9 cellular contexts compared by ENCODE assay signal in genomic region chr10:69464801-69465401, GRCh38. TPM values are rescaled to one million over a fixed set of nuclear protein-coding genes. Genes with fewer than 3 reads are reported as not detected.
A peak's percentile ranks its signal among the peaks of the same experiment; 100 is the strongest.
DNase-seq lines count a peak whose midpoint lies in the region; ATAC-seq and TF ChIP-seq lines count a peak whose summit lies in the region.
"Had no signal": no experiment of that assay in that cellular context is flagged by ENCODE, and none has a peak within 500 bp of the region (broad histone marks: within the 10 kb centered on the region; RNA-seq: fewer than 3 reads in every experiment).

No MANE protein-coding gene starts in this region.

- ATAC-seq in aorta (ENCODE audit: low FRiP score), result peak; percentile 9

- H3K9me3 ChIP-seq in muscle layer of duodenum (ENCODE audit: control insufficient read depth in 1 of 2, low read length in 2 of 2), result no peaks in the 10 kb centered on the region
- H3K9me3 ChIP-seq in aorta (ENCODE audit: control insufficient read depth, low read length), result no peaks in the 10 kb centered on the region
- H3K9me3 ChIP-seq: neutrophil had no signal

- H3K27ac Mint-ChIP-seq in activated naive CD4-positive, alpha-beta T cell treated with anti-CD3 and anti-CD28 coated beads, Interleukin-2, amount 10 ng/mL, durations not matched to agents 7 days and 5 days, result peak overlapping the region; percentile 96
- no peak overlapping the region for H3K27ac Mint-ChIP-seq in activated naive CD4-positive, alpha-beta T cell treated with anti-CD3 and anti-CD28 coated beads for 36 hours
- peak overlapping the region; percentile 64 for H3K27ac Mint-ChIP-seq in endothelial cell (ENCODE audit: unreplicated experiment)

- H3K27me3 ChIP-seq in muscle layer of duodenum (ENCODE audit: low read depth, low read length) (no peaks in the 10 kb centered on the region), aorta (ENCODE audit: control insufficient read depth in 1 of 2, insufficient read depth in 2 of 2, low read length in 1 of 2) (no peaks in the 10 kb centered on the region)
- H3K27me3 ChIP-seq: neutrophil had no signal

- no peak for TF ChIP-seq CTCF in endothelial cell (IDR thresholded peaks at IDR 0.05; ENCODE audit: unreplicated experiment)

- 88 to 95% methylated on average over 2 of the region's 2 CpGs for WGBS in aorta, 2 donors

- intact Hi-C loops in activated naive CD4-positive, alpha-beta T cell treated with anti-CD3 and anti-CD28 coated beads for 36 hours (cut with micrococcal nuclease), result no loop called here
- intact Hi-C loops in aorta (cut with DNase I), result no loop called here

- H3K4me3 Mint-ChIP-seq in activated naive CD4-positive, alpha-beta T cell treated with anti-CD3 and anti-CD28 coated beads, Interleukin-2, amount 10 ng/mL, durations not matched to agents 7 days and 5 days, result peak overlapping the region; percentile 48
- no peak overlapping the region for H3K4me3 Mint-ChIP-seq in activated naive CD4-positive, alpha-beta T cell treated with anti-CD3 and anti-CD28 coated beads for 36 hours
- peak overlapping the region; percentile 51 for H3K4me3 Mint-ChIP-seq in endothelial cell (ENCODE audit: unreplicated experiment)

- peaks cover 8% of the 10 kb centered on the region for H3K27me3 Mint-ChIP-seq in activated naive CD4-positive, alpha-beta T cell treated with anti-CD3 and anti-CD28 coated beads, Interleukin-2, amount 10 ng/mL, durations not matched to agents 7 days and 5 days
- no peaks in the 10 kb centered on the region for H3K27me3 Mint-ChIP-seq in activated naive CD4-positive, alpha-beta T cell treated with anti-CD3 and anti-CD28 coated beads for 36 hours (ENCODE audit: low read depth)
- peaks cover 8% of the 10 kb centered on the region for H3K27me3 Mint-ChIP-seq in endothelial cell (ENCODE audit: unreplicated experiment)

- H3K4me3 ChIP-seq in muscle layer of duodenum (ENCODE audit: low read depth in 1 of 2, low read length in 2 of 2) (no peak overlapping the region), aorta (ENCODE audit: low read length in 2 of 2) (no peak overlapping the region)

- H3K27ac ChIP-seq in muscle layer of duodenum (ENCODE audit: low read length) (peak overlapping the region; percentile 84), aorta (ENCODE audit: low read depth in 1 of 2, low read length in 2 of 2) (no peak overlapping the region)
- H3K27ac ChIP-seq: neutrophil had no signal

- H3K36me3 Mint-ChIP-seq in activated naive CD4-positive, alpha-beta T cell treated with anti-CD3 and anti-CD28 coated beads, Interleukin-2, amount 10 ng/mL, durations not matched to agents 7 days and 5 days, result peaks cover 4% of the 10 kb centered on the region
- no peaks in the 10 kb centered on the region for H3K36me3 Mint-ChIP-seq in activated naive CD4-positive, alpha-beta T cell treated with anti-CD3 and anti-CD28 coated beads for 36 hours (ENCODE audit: low read depth)
- H3K36me3 Mint-ChIP-seq in endothelial cell (ENCODE audit: low read depth, unreplicated experiment), result peaks cover 6% of the 10 kb centered on the region

- no peaks in the 10 kb centered on the region for H3K9me3 Mint-ChIP-seq in activated naive CD4-positive, alpha-beta T cell treated with anti-CD3 and anti-CD28 coated beads, Interleukin-2, amount 10 ng/mL, durations not matched to agents 7 days and 5 days
- no peaks in the 10 kb centered on the region for H3K9me3 Mint-ChIP-seq in activated naive CD4-positive, alpha-beta T cell treated with anti-CD3 and anti-CD28 coated beads for 36 hours
- H3K9me3 Mint-ChIP-seq in endothelial cell (ENCODE audit: unreplicated experiment), result no peaks in the 10 kb centered on the region

- CTCF ChIA-PET in activated naive CD4-positive, alpha-beta T cell treated with anti-CD3 and anti-CD28 coated beads, Interleukin-2, amount 10 ng/mL, durations not matched to agents 7 days and 5 days (lab: Charles Lee), result interaction anchor here (1.2 to 2.0 kb wide), 4 partner anchors 15 to 51 kb away, joined by 4 to 9 read pairs (median 7); no protein-coding TSS in a partner anchor
- CTCF ChIA-PET in activated naive CD4-positive, alpha-beta T cell treated with anti-CD3 and anti-CD28 coated beads for 36 hours (lab: Charles Lee), result no interaction called here

- peaks cover 21 to 67% of the 10 kb centered on the region in 2 donors for H3K4me1 ChIP-seq in muscle layer of duodenum (ENCODE audit: control insufficient read depth in 1 of 2, insufficient read depth in 2 of 2, low read length in 2 of 2)
- no peaks in the 10 kb centered on the region for H3K4me1 ChIP-seq in aorta (ENCODE audit: control insufficient read depth in 1 of 2, insufficient read depth in 2 of 2, low read length in 2 of 2)

- peaks cover 81% of the 10 kb centered on the region for H3K4me1 Mint-ChIP-seq in activated naive CD4-positive, alpha-beta T cell treated with anti-CD3 and anti-CD28 coated beads, Interleukin-2, amount 10 ng/mL, durations not matched to agents 7 days and 5 days
- peaks cover 12% of the 10 kb centered on the region for H3K4me1 Mint-ChIP-seq in activated naive CD4-positive, alpha-beta T cell treated with anti-CD3 and anti-CD28 coated beads for 36 hours (ENCODE audit: low read depth)
- H3K4me1 Mint-ChIP-seq in endothelial cell (ENCODE audit: unreplicated experiment), result peaks cover 79% of the 10 kb centered on the region

- peak; percentile 23 for DNase-seq in activated naive CD4-positive, alpha-beta T cell treated with anti-CD3 and anti-CD28 coated beads, Interleukin-2, amount 10 ng/mL, durations not matched to agents 7 days and 5 days
- DNase-seq in activated naive CD4-positive, alpha-beta T cell treated with anti-CD3 and anti-CD28 coated beads for 36 hours, result no peak
- DNase-seq in endothelial cell (ENCODE audit: low spot score), result no peak
- DNase-seq in aorta, result peak; percentile 64 to 71
- no peak for DNase-seq in HuH-7 (ENCODE audit: low spot score)
- no peak for DNase-seq in DMS153 (lab: John Stamatoyannopoulos, UW)
- no peak for DNase-seq in NCI-H748 treated with DMSO at 0.1 percent for 48 hours (lab: John Stamatoyannopoulos, UW)

- H3K36me3 ChIP-seq in muscle layer of duodenum (ENCODE audit: control insufficient read depth in 1 of 2, insufficient read depth in 2 of 2, low read length in 2 of 2) (no peaks in the 10 kb centered on the region), aorta (ENCODE audit: control insufficient read depth in 1 of 2, insufficient read depth in 2 of 2, low read length in 1 of 2) (no peaks in the 10 kb centered on the region)
- H3K36me3 ChIP-seq: neutrophil had no signal

RNA-seq across cellular contexts. Expression of gene TSPAN15, which starts 13.6 kb away (rescaled TPM):
- 1 to 10 TPM in 1 of 2 experiments, under 1 TPM in 1; 0.72 to 1.1 TPM for total RNA-seq in activated naive CD4-positive, alpha-beta T cell treated with anti-CD3 and anti-CD28 coated beads for 36 hours
- total RNA-seq in endothelial cell (ENCODE audit: unreplicated experiment) (195 TPM), aorta (10 to 100 TPM; 12.8 to 16.8 TPM)
- 10 to 100 TPM in 1 of 2 donors, 1 to 10 TPM in 1; 1.8 to 10.3 TPM for polyA plus RNA-seq in aorta

RNA-seq across cellular contexts. Expression of gene TACR2, which starts 48.2 kb away (rescaled TPM):
- not detected for total RNA-seq in activated naive CD4-positive, alpha-beta T cell treated with anti-CD3 and anti-CD28 coated beads for 36 hours
- total RNA-seq in endothelial cell (ENCODE audit: unreplicated experiment) (not detected), aorta (under 1 TPM in 1 of 2 donors, not detected in 1; 0.49 TPM)
- 1 to 10 TPM in 1 of 2 donors, under 1 TPM in 1; 0.31 to 2.5 TPM for polyA plus RNA-seq in aorta

Comparison
In these comparisons a context has a peak if more than half of its experiments do, and no peak if none do; other contexts are left out.
1. DNase-seq: peak in activated naive CD4-positive, alpha-beta T cell treated with anti-CD3 and anti-CD28 coated beads, Interleukin-2, amount 10 ng/mL, durations not matched to agents 7 days and 5 days (single experiment) and aorta (2 of 2); none in activated naive CD4-positive, alpha-beta T cell treated with anti-CD3 and anti-CD28 coated beads for 36 hours (single experiment), endothelial cell (single experiment), HuH-7 (single experiment), DMS153 (single experiment) and NCI-H748 treated with DMSO at 0.1 percent for 48 hours (single experiment).
2. RNA of gene TSPAN15, which starts 13.6 kb away (total RNA-seq): 195 TPM in endothelial cell (single experiment); 12.8 to 16.8 TPM in aorta and 0.72 to 1.1 TPM in activated naive CD4-positive, alpha-beta T cell treated with anti-CD3 and anti-CD28 coated beads for 36 hours; every median in the first group is over 10 times any median in the second.